ENCODE assay signal across 8 cellular contexts in genomic region chr15:85010472-85011209, GRCh38. TPM values are rescaled to one million over a fixed set of nuclear protein-coding genes. Genes with fewer than 3 reads are reported as not detected.
A peak's percentile ranks its signal among the peaks of the same experiment; 100 is the strongest.
DNase-seq lines count a peak whose midpoint lies in the region; ATAC-seq and TF ChIP-seq lines count a peak whose summit lies in the region.

No MANE protein-coding gene starts in this region.

- H3K36me3 Mint-ChIP-seq in stimulated activated naive B cell treated with anti-CD40 and anti-IgM and Interleukin-4, amounts not matched to agents 10 μg/mL and 1 μg/mL and 100 μg/mL, for 72 hours = peaks cover 1 to 7% of the 10 kb centered on the region in 2 donors

- POLR2A ChIA-PET in HEK293T (lab: Yijun Ruan, JAX) = interaction anchor here (1.0 to 1.7 kb wide), 3 partner anchors 30 to 98 kb away, joined by 5 to 6 read pairs (median 5); no protein-coding TSS in a partner anchor

- H2BK15ac ChIP-seq in neuronal stem cell (ENCODE audit: low read length) = no peak overlapping the region

- H2AK5ac ChIP-seq in neuronal stem cell (ENCODE audit: low read depth, low read length) = no peak overlapping the region

- no peak overlapping the region for H3K4ac ChIP-seq in neuronal stem cell (ENCODE audit: low read length)

- no peak overlapping the region for H2BK12ac ChIP-seq in neuronal stem cell (ENCODE audit: low read length)

- peaks cover 0 to 6% of the 10 kb centered on the region in 2 donors for H3K4me1 ChIP-seq in neuronal stem cell (ENCODE audit: control insufficient read depth in 2 of 2, insufficient read depth in 1 of 2, low read depth in 1 of 2, low read length in 2 of 2)

- no peak overlapping the region for H3K4me2 ChIP-seq in neuronal stem cell (ENCODE audit: insufficient read depth, low read length, poor library complexity, severe bottlenecking)

- no peak overlapping the region for H4K91ac ChIP-seq in neuronal stem cell (ENCODE audit: low read depth, low read length, poor library complexity)

- H3K4me1 Mint-ChIP-seq in stimulated activated naive B cell treated with anti-CD40 and anti-IgM and Interleukin-4, amounts not matched to agents 10 μg/mL and 1 μg/mL and 100 μg/mL, for 72 hours = peaks cover 48 to 79% of the 10 kb centered on the region in 2 donors

- H2BK120ac ChIP-seq in neuronal stem cell (ENCODE audit: low read depth, low read length) = no peak overlapping the region

- no peaks in the 10 kb centered on the region for H3K36me3 ChIP-seq in neuronal stem cell (replicated peaks in 1 of 2; ENCODE audit: control insufficient read depth in 2 of 2, insufficient read depth in 2 of 2, low read length in 2 of 2)

- H3K4me3 Mint-ChIP-seq in stimulated activated naive B cell treated with anti-CD40 and anti-IgM and Interleukin-4, amounts not matched to agents 10 μg/mL and 1 μg/mL and 100 μg/mL, for 72 hours = peak overlapping the region; percentile 69 to 78

- H3K9me3 ChIP-seq in neuronal stem cell (replicated peaks in 1 of 2; ENCODE audit: control insufficient read depth in 2 of 2, insufficient read depth in 1 of 2, low read depth in 1 of 2, low read length in 2 of 2) = no peaks in the 10 kb centered on the region

- H3K23ac ChIP-seq in neuronal stem cell (ENCODE audit: low read depth, low read length, poor library complexity) = no peak overlapping the region

- WGBS in neuronal stem cell (ENCODE audit: extremely low coverage in 2 of 2, insufficient read length in 2 of 2, insufficient replicate concordance in 1 of 2), 2 donors = no CpG with 5 or more reads among the region's 4 CpGs

- no peak overlapping the region for H3K18ac ChIP-seq in neuronal stem cell (ENCODE audit: low read length)

- H3K14ac ChIP-seq in neuronal stem cell (ENCODE audit: low read length) = no peak overlapping the region

- no peak overlapping the region for H3K27ac ChIP-seq in neuronal stem cell (replicated peaks; ENCODE audit: low read length)

- no peak overlapping the region for H2BK5ac ChIP-seq in neuronal stem cell (ENCODE audit: low read length)

- H3K9ac ChIP-seq in neuronal stem cell (ENCODE audit: low read depth, low read length, poor library complexity) = no peak overlapping the region

- peak; percentile 39 for ATAC-seq in GM21423 (IDR thresholded peaks at IDR 0.05; ENCODE audit: unreplicated experiment)
- peak; percentile 81 to 83 for ATAC-seq in stimulated activated naive B cell treated with anti-CD40 and anti-IgM and Interleukin-4, amounts not matched to agents 10 μg/mL and 1 μg/mL and 100 μg/mL, for 72 hours (replicated peaks)

- no peak overlapping the region for H3K4me3 ChIP-seq in neuronal stem cell (ENCODE audit: low read length in 2 of 2)

- H3K9me3 Mint-ChIP-seq in stimulated activated naive B cell treated with anti-CD40 and anti-IgM and Interleukin-4, amounts not matched to agents 10 μg/mL and 1 μg/mL and 100 μg/mL, for 72 hours = peaks cover 0 to 2% of the 10 kb centered on the region in 2 donors

- no peak overlapping the region for H2AFZ ChIP-seq in neuronal stem cell (ENCODE audit: low read length)

- H3K79me1 ChIP-seq in neuronal stem cell (ENCODE audit: low read depth, low read length) = peaks cover 2% of the 10 kb centered on the region

- peak; percentile 24 for DNase-seq in SKM-1 (lab: John Stamatoyannopoulos, UW; ENCODE audit: unreplicated experiment)
- peak; percentile 24 for DNase-seq in hepatic stellate cell (ENCODE audit: low spot score)
- DNase-seq in stimulated activated naive B cell treated with anti-CD40 and anti-IgM and Interleukin-4, amounts not matched to agents 10 μg/mL and 1 μg/mL and 100 μg/mL, for 72 hours = no peak
- DNase-seq in neuronal stem cell (ENCODE audit: low spot score) = no peak
- DNase-seq in effector CD8-positive, alpha-beta T cell (lab: John Stamatoyannopoulos, UW) = no peak
- DNase-seq in activated naive CD4-positive, alpha-beta T cell (lab: John Stamatoyannopoulos, UW) = no peak
- no peak for DNase-seq in HEK293T (ENCODE audit: extremely low spot score)

- no peaks in the 10 kb centered on the region for H3K27me3 ChIP-seq in neuronal stem cell (ENCODE audit: control insufficient read depth in 3 of 3, insufficient read depth in 3 of 3, low read depth in 1 of 3, low read length in 3 of 3)

- H3K27me3 Mint-ChIP-seq in stimulated activated naive B cell treated with anti-CD40 and anti-IgM and Interleukin-4, amounts not matched to agents 10 μg/mL and 1 μg/mL and 100 μg/mL, for 72 hours = no peaks in the 10 kb centered on the region

- CTCF ChIA-PET in HEK293T (lab: Yijun Ruan, JAX) = interaction anchor here (0.5 to 1.7 kb wide), 7 partner anchors 9 to 567 kb away, joined by 3 to 7 read pairs (median 3); no protein-coding TSS in a partner anchor

- H4K8ac ChIP-seq in neuronal stem cell (ENCODE audit: low read depth, low read length) = no peak overlapping the region

- peak overlapping the region; percentile 97 for H3K27ac Mint-ChIP-seq in stimulated activated naive B cell treated with anti-CD40 and anti-IgM and Interleukin-4, amounts not matched to agents 10 μg/mL and 1 μg/mL and 100 μg/mL, for 72 hours

TF ChIP-seq in HEK293T, 16 proteins besides CTCF, POLR2A, EP300 and RAD21:
- TF ChIP-seq BHLHE40 (IDR thresholded peaks at IDR 0.05; ENCODE audit: borderline replicate concordance) = no peak
- no peak for TF ChIP-seq FOXK2 (IDR thresholded peaks at IDR 0.05)
- TF ChIP-seq LEF1 (IDR thresholded peaks at IDR 0.05; ENCODE audit: borderline replicate concordance) = no peak
- TF ChIP-seq SUZ12 (IDR thresholded peaks at IDR 0.05) = no peak
- TF ChIP-seq CTBP1 (IDR thresholded peaks at IDR 0.05; ENCODE audit: borderline replicate concordance) = no peak
- no peak for TF ChIP-seq L3MBTL2 (conservative IDR thresholded peaks at IDR 0.05)
- no peak for TF ChIP-seq FOXM1 (IDR thresholded peaks at IDR 0.05; ENCODE audit: borderline replicate concordance)
- no peak for TF ChIP-seq ZNF384 (IDR thresholded peaks at IDR 0.05)
- TF ChIP-seq ARNT (IDR thresholded peaks at IDR 0.05) = no peak
- no peak for TF ChIP-seq TARDBP (IDR thresholded peaks at IDR 0.05)
- no peak for TF ChIP-seq NFRKB (IDR thresholded peaks at IDR 0.05)
- no peak for TF ChIP-seq SP1 (IDR thresholded peaks at IDR 0.05)
- TF ChIP-seq FOXA1 (IDR thresholded peaks at IDR 0.05) = no peak
- TF ChIP-seq HDGF (IDR thresholded peaks at IDR 0.05; ENCODE audit: borderline replicate concordance) = no peak
TF ChIP-seq in HEK293T: peak in this region for 0.

RNA-seq across cellular contexts. Expression of gene PDE8A, which starts 29.0 kb away (rescaled TPM):
- 2.8 TPM for polyA plus RNA-seq in neuronal stem cell (2013, experiment 1 of 2)
- 3.8 TPM for polyA plus RNA-seq in neuronal stem cell (2013, experiment 2 of 2)

Comparison
In these comparisons a context has a peak if more than half of its experiments do, and no peak if none do; other contexts are left out.
1. DNase-seq: peak in SKM-1 (single experiment) and hepatic stellate cell (single experiment); none in stimulated activated naive B cell treated with anti-CD40 and anti-IgM and Interleukin-4, amounts not matched to agents 10 μg/mL and 1 μg/mL and 100 μg/mL, for 72 hours (single experiment), neuronal stem cell (single experiment), effector CD8-positive, alpha-beta T cell (single experiment), activated naive CD4-positive, alpha-beta T cell (0 of 4) and HEK293T (single experiment).